In genomic region chr1:182662121-182662890, GRCh38 we compare ENCODE assay signal across 20 cellular contexts. TPM values are rescaled to one million over a fixed set of nuclear protein-coding genes. Genes with fewer than 3 reads are reported as not detected.
A peak's percentile ranks its signal among the peaks of the same experiment; 100 is the strongest.
DNase-seq lines count a peak whose midpoint lies in the region; ATAC-seq and TF ChIP-seq lines count a peak whose summit lies in the region.
"Had no signal": no experiment of that assay in that cellular context is flagged by ENCODE, and none has a peak within 500 bp of the region (broad histone marks: within the 10 kb centered on the region; RNA-seq: fewer than 3 reads in every experiment).

No MANE protein-coding gene starts in this region.

- in situ Hi-C loops in SK-MEL-5 (cut with HindIII; ENCODE audit: low pct_unique_long_range_greater_than_20kb, low sequenced_read_pairs) = no loop called here

- no peak overlapping the region for H3K18ac ChIP-seq in H9 (ENCODE audit: insufficient read length, low read depth, low read length)

- no peak overlapping the region for H3K4me3 Mint-ChIP-seq in H9
- H3K4me3 Mint-ChIP-seq: activated CD4-positive, alpha-beta memory T cell treated with anti-CD3 and anti-CD28 coated beads for 36 hours; activated naive CD8-positive, alpha-beta T cell treated with anti-CD3 and anti-CD28 coated beads, Interleukin-2, amount 50 U/mL, for 24 hours; activated T-cell treated with anti-CD3 and anti-CD28 coated beads, Interleukin-2, amount 50 U/mL, for 72 hours; nephron; stimulated activated naive CD8-positive, alpha-beta T cell treated with anti-CD3 and anti-CD28 coated beads, Interleukin-15, Interleukin-2, amounts not matched to agents 100 ng/mL and 50 ng/mL, for 24 hours had no signal

- H3K27ac ChIP-seq in C4-2B (peak overlapping the region; percentile 30; the same call in 1 of the 2 replicates), H9 (ENCODE audit: insufficient read length, low read depth, low read length) (no peak overlapping the region)
- H3K27ac ChIP-seq: uterus had no signal

- H2BK20ac ChIP-seq in H9 (ENCODE audit: low read depth, low read length, poor library complexity, severe bottlenecking) = no peak overlapping the region

- no peak overlapping the region for H3K56ac ChIP-seq in H9 (ENCODE audit: insufficient read length, low read depth, low read length)

- POLR2A ChIA-PET in GM10248 (lab: Yijun Ruan, JAX) = no interaction called here

- H3T11ph ChIP-seq in H9 (ENCODE audit: low read length) = no peak overlapping the region

- ATAC-seq in GM21381 (IDR thresholded peaks at IDR 0.05; ENCODE audit: unreplicated experiment) = no peak
- ATAC-seq: activated naive CD8-positive, alpha-beta T cell treated with anti-CD3 and anti-CD28 coated beads, Interleukin-2, amount 50 U/mL, for 24 hours; activated T-cell treated with anti-CD3 and anti-CD28 coated beads, Interleukin-2, amount 50 U/mL, for 72 hours; PC-3 had no signal

- DNase-seq in H9 (peak; percentile 50), SK-MEL-5 (ENCODE audit: low read depth, low spot score) (peak; percentile 9), iPS DF 19.7 (ENCODE audit: low read depth, low spot score) (peak; percentile 38), GM10248 (ENCODE audit: extremely low spot score) (no peak), dedifferentiated amniotic fluid mesenchymal stem cell (ENCODE audit: extremely low spot score) (no peak)
- DNase-seq in stimulated activated CD4-positive, alpha-beta T cell treated with anti-CD3 and anti-CD28 coated beads, Interleukin-2, amount 100 ng/mL, for 24 hours = no peak
- DNase-seq: activated CD4-positive, alpha-beta memory T cell treated with anti-CD3 and anti-CD28 coated beads for 36 hours; activated naive CD8-positive, alpha-beta T cell treated with anti-CD3 and anti-CD28 coated beads, Interleukin-2, amount 50 U/mL, for 24 hours; activated T-cell treated with anti-CD3 and anti-CD28 coated beads, Interleukin-2, amount 50 U/mL, for 72 hours; foreskin melanocyte; NCI-H1417 treated with DMSO at 0.1 percent for 48 hours; NCI-H446 treated with DMSO at 0.1 percent for 48 hours; PC-3; uterus had no signal

- no peak overlapping the region for H2AFZ ChIP-seq in H9 (ENCODE audit: low read length)

- TF ChIP-seq CTCF in C4-2B (conservative IDR thresholded peaks at IDR 0.05) (no peak), H9 (conservative IDR thresholded peaks at IDR 0.05) (no peak), GM10248 (IDR thresholded peaks at IDR 0.05; ENCODE audit: control extremely low read depth, extremely low read depth, low read depth, missing control alignments) (no peak)

- H3K9ac ChIP-seq in H9 (ENCODE audit: extremely low read depth, insufficient read length, low read length) = no peak overlapping the region

- peaks cover 24% of the 10 kb centered on the region for H3K27me3 Mint-ChIP-seq in H9 (ENCODE audit: low read depth)

- H3K4me1 ChIP-seq in H9 (ENCODE audit: insufficient read depth, low read length) = peaks cover 12% of the 10 kb centered on the region; the same call in 1 of the 2 replicates
- H3K4me1 ChIP-seq: uterus had no signal

- H3K4me2 ChIP-seq in H9 (ENCODE audit: insufficient read depth, insufficient read length, low read length) = peak overlapping the region; percentile 18

- H2BK120ac ChIP-seq in H9 (ENCODE audit: low read depth, low read length, poor library complexity, severe bottlenecking) = no peak overlapping the region

- no peaks in the 10 kb centered on the region for H3K36me3 Mint-ChIP-seq in H9 (ENCODE audit: insufficient read depth in 1 of 3, low read depth in 3 of 3)
- H3K36me3 Mint-ChIP-seq: activated CD4-positive, alpha-beta memory T cell treated with anti-CD3 and anti-CD28 coated beads for 36 hours had no signal

- WGBS in H9 (ENCODE audit: extremely low coverage, insufficient read length, low lambda C conversion rate) = no CpG with 5 or more reads among the region's 7 CpGs

- H3K79me1 ChIP-seq in H9 (ENCODE audit: insufficient read depth, low read depth, low read length, poor library complexity, severe bottlenecking) = no peaks in the 10 kb centered on the region

- no peak overlapping the region for H4K5ac ChIP-seq in H9 (ENCODE audit: insufficient read length, low read depth, low read length)

- no peak overlapping the region for H3K14ac ChIP-seq in H9 (ENCODE audit: insufficient read depth, low read length)

- no peak overlapping the region for H3K23ac ChIP-seq in H9 (ENCODE audit: insufficient read length, low read depth, low read length)

- no peak overlapping the region for H2BK5ac ChIP-seq in H9 (ENCODE audit: insufficient read length, low read length)

- no peak overlapping the region for H2BK15ac ChIP-seq in H9 (ENCODE audit: low read depth, low read length)

- no peak overlapping the region for H2BK12ac ChIP-seq in H9 (ENCODE audit: insufficient read length, low read depth, low read length)

- no peaks in the 10 kb centered on the region for H3K27me3 ChIP-seq in H9 (ENCODE audit: insufficient read depth, low read length)
- H3K27me3 ChIP-seq: uterus had no signal

- peaks cover 4% of the 10 kb centered on the region for H3K23me2 ChIP-seq in H9 (ENCODE audit: insufficient read length, low read depth, low read length, poor library complexity, severe bottlenecking)

- H3K4ac ChIP-seq in H9 (ENCODE audit: low read depth, low read length) = no peak overlapping the region

- no peaks in the 10 kb centered on the region for H4K20me1 ChIP-seq in H9 (ENCODE audit: control insufficient read depth, insufficient read depth, insufficient read length)

- peaks cover 44 to 55% of the 10 kb centered on the region in 2 experiments for H3K4me1 Mint-ChIP-seq in H9
- H3K4me1 Mint-ChIP-seq: nephron had no signal

- H3K79me2 ChIP-seq in H9 (ENCODE audit: insufficient read depth, low read length) = no peaks in the 10 kb centered on the region

- H3K9me3 Mint-ChIP-seq in H9 = no peaks in the 10 kb centered on the region
- H3K9me3 Mint-ChIP-seq: activated CD4-positive, alpha-beta memory T cell treated with anti-CD3 and anti-CD28 coated beads for 36 hours; activated naive CD8-positive, alpha-beta T cell treated with anti-CD3 and anti-CD28 coated beads, Interleukin-2, amount 50 U/mL, for 24 hours; activated T-cell treated with anti-CD3 and anti-CD28 coated beads, Interleukin-2, amount 50 U/mL, for 72 hours; nephron; stimulated activated naive CD8-positive, alpha-beta T cell treated with anti-CD3 and anti-CD28 coated beads, Interleukin-15, Interleukin-2, amounts not matched to agents 100 ng/mL and 50 ng/mL, for 24 hours had no signal

- peak overlapping the region in 2 of 3 experiments; percentile 21 to 87; a peak in 4 of 7 replicates for H3K27ac Mint-ChIP-seq in H9
- H3K27ac Mint-ChIP-seq: activated CD4-positive, alpha-beta memory T cell treated with anti-CD3 and anti-CD28 coated beads for 36 hours; activated naive CD8-positive, alpha-beta T cell treated with anti-CD3 and anti-CD28 coated beads, Interleukin-2, amount 50 U/mL, for 24 hours; activated T-cell treated with anti-CD3 and anti-CD28 coated beads, Interleukin-2, amount 50 U/mL, for 72 hours; nephron; stimulated activated naive CD8-positive, alpha-beta T cell treated with anti-CD3 and anti-CD28 coated beads, Interleukin-15, Interleukin-2, amounts not matched to agents 100 ng/mL and 50 ng/mL, for 24 hours had no signal

- no peaks in the 10 kb centered on the region for H3K9me3 ChIP-seq in H9 (ENCODE audit: control insufficient read depth, low read depth, low read length)
- H3K9me3 ChIP-seq: uterus had no signal

- CTCF ChIA-PET in GM10248 (lab: Yijun Ruan, JAX) = interaction anchor here (1.0 to 6.0 kb wide), 5 partner anchors 8 to 19 kb away, joined by 5 to 47 read pairs (median 5); no protein-coding TSS in a partner anchor

- H4K8ac ChIP-seq in H9 (replicated peaks; ENCODE audit: insufficient read length, low read depth, low read length) = no peak overlapping the region

- no peak overlapping the region for H4K91ac ChIP-seq in H9 (ENCODE audit: insufficient read length, low read depth, low read length)

- no peak overlapping the region for H2AK5ac ChIP-seq in H9 (ENCODE audit: insufficient read length, low read length)

RNA-seq across cellular contexts. Expression of gene RGS8, which starts 22.1 kb away (rescaled TPM):
- total RNA-seq in H9 (2021) = 0.07 TPM in 1 of 2 replicates, not detected in the other
- not detected in 2 replicates for total RNA-seq in SK-MEL-5 (2014; rRNA removed; shearing (Covaris generic))
- polyA plus RNA-seq in SK-MEL-5 (2015; cell fraction: cytosol; rRNA removed) = not detected in 2 replicates
- polyA plus RNA-seq in SK-MEL-5 (2015; cell fraction: nucleus; rRNA removed) = not detected in 2 replicates
- total RNA-seq: lung microvascular endothelial cell, PC-3, pulmonary artery endothelial cell, uterus had no signal

RNA-seq across cellular contexts. Expression of gene RGS16, which starts 58.1 kb away (rescaled TPM):
- 6.8 and 6.9 TPM in 2 replicates for total RNA-seq in H9 (2021)
- total RNA-seq in SK-MEL-5 (2014; rRNA removed; shearing (Covaris generic)) = 0.16 and 0.24 TPM in 2 replicates
- 0.36 and 0.79 TPM in 2 replicates for polyA plus RNA-seq in SK-MEL-5 (2015; cell fraction: cytosol; rRNA removed)
- 0.84 and 1.3 TPM in 2 replicates for polyA plus RNA-seq in SK-MEL-5 (2015; cell fraction: nucleus; rRNA removed)

Comparison
In these comparisons a context has a peak if more than half of its experiments do, and no peak if none do; other contexts are left out.
1. DNase-seq: peak in H9 (single experiment), SK-MEL-5 (single experiment) and iPS DF 19.7 (single experiment); none in GM10248 (single experiment), stimulated activated CD4-positive, alpha-beta T cell treated with anti-CD3 and anti-CD28 coated beads, Interleukin-2, amount 100 ng/mL, for 24 hours (0 of 2) and dedifferentiated amniotic fluid mesenchymal stem cell (single experiment).